8 cellular contexts compared by ENCODE assay signal in genomic region chr15:64162478-64162868, GRCh38. TPM values are rescaled to one million over a fixed set of nuclear protein-coding genes. Genes with fewer than 3 reads are reported as not detected.
DNase-seq lines count a peak whose midpoint lies in the region; ATAC-seq and TF ChIP-seq lines count a peak whose summit lies in the region.

No MANE protein-coding gene starts in this region.

- H3K9me2 ChIP-seq in MM.1S (replicated peaks; ENCODE audit: insufficient read depth, low read length), result no peaks in the 10 kb centered on the region

- H3K4me2 ChIP-seq in BLaER1 (peak overlapping the region; percentile 98), MM.1S (ENCODE audit: low read depth, low read length) (peak overlapping the region; percentile 83)

- peak overlapping the region; percentile 90 for H3K27ac ChIP-seq in BLaER1
- H3K27ac ChIP-seq in MM.1S (ENCODE audit: low read length), result peak overlapping the region; percentile 73

- H3K27me3 ChIP-seq in BLaER1 (no peaks in the 10 kb centered on the region), MM.1S (replicated peaks; ENCODE audit: insufficient read depth, low read length) (no peaks in the 10 kb centered on the region)

- H3K4me3 ChIP-seq in BLaER1 (peak overlapping the region; percentile 85), MM.1S (ENCODE audit: low read length) (peak overlapping the region; percentile 75)

- peak overlapping the region; percentile 79 to 89 for H3K4me3 Mint-ChIP-seq in effector memory CD8-positive, alpha-beta T cell
- peak overlapping the region; percentile 70 to 96 (median 90) for H3K4me3 Mint-ChIP-seq in naive B cell

- peaks cover 48% of the 10 kb centered on the region for H4K20me1 ChIP-seq in BLaER1
- H4K20me1 ChIP-seq in MM.1S (ENCODE audit: insufficient read depth, low read length), result peaks cover 11% of the 10 kb centered on the region

- H3F3A ChIP-seq in MM.1S (ENCODE audit: insufficient read depth, low read length), result peaks cover 31% of the 10 kb centered on the region

- ATAC-seq in GM21717 (IDR thresholded peaks at IDR 0.05; ENCODE audit: unreplicated experiment) (peak; percentile 18), naive B cell (ENCODE audit: low read depth in 2 of 2) (peak; percentile 2 to 4)
- ATAC-seq in effector memory CD8-positive, alpha-beta T cell (replicated peaks), result peak; percentile 1

- DNase-seq in MM.1S (no peak), naive B cell (no peak), COLO829 (ENCODE audit: low spot score) (no peak), NCI-H1694 (lab: John Stamatoyannopoulos, UW) (no peak), NOMO-1 (lab: John Stamatoyannopoulos, UW; ENCODE audit: unreplicated experiment in 2 of 2) (no peak)
- no peak for DNase-seq in effector memory CD8-positive, alpha-beta T cell

- H3K9ac ChIP-seq in BLaER1, result peak overlapping the region; percentile 93
- peak overlapping the region; percentile 86 for H3K9ac ChIP-seq in MM.1S (ENCODE audit: low read length)

- no peaks in the 10 kb centered on the region for H3K9me3 Mint-ChIP-seq in effector memory CD8-positive, alpha-beta T cell
- H3K9me3 Mint-ChIP-seq in naive B cell, result no peaks in the 10 kb centered on the region

- H3K36me3 ChIP-seq in BLaER1 (peaks cover 40% of the 10 kb centered on the region), MM.1S (replicated peaks; ENCODE audit: insufficient read depth, low read length) (peaks cover 17% of the 10 kb centered on the region)

- H3K4me1 ChIP-seq in BLaER1 (peaks cover 59% of the 10 kb centered on the region), MM.1S (ENCODE audit: low read length) (peaks cover 25% of the 10 kb centered on the region)

- peak overlapping the region; percentile 95 to 96 for H3K27ac Mint-ChIP-seq in effector memory CD8-positive, alpha-beta T cell
- H3K27ac Mint-ChIP-seq in naive B cell, result peak overlapping the region; percentile 56 to 95 (median 84)

- H3K9me3 ChIP-seq in BLaER1 (no peaks in the 10 kb centered on the region), MM.1S (replicated peaks; ENCODE audit: insufficient read depth, low read length) (no peaks in the 10 kb centered on the region)

- H3K79me2 ChIP-seq in MM.1S (ENCODE audit: low read length), result peaks cover 53% of the 10 kb centered on the region

- H3K27me3 Mint-ChIP-seq in effector memory CD8-positive, alpha-beta T cell, result no peaks in the 10 kb centered on the region
- H3K27me3 Mint-ChIP-seq in naive B cell, result no peaks in the 10 kb centered on the region

- H2AFZ ChIP-seq in MM.1S (ENCODE audit: low read length), result 0 out of 2 replicates have a peak overlapping the region, but pooled peaks have one; percentile 29

- peaks cover 48% of the 10 kb centered on the region for H3K36me3 Mint-ChIP-seq in effector memory CD8-positive, alpha-beta T cell (ENCODE audit: insufficient read depth)
- H3K36me3 Mint-ChIP-seq in naive B cell, result peaks cover 0 to 14% of the 10 kb centered on the region in 2 donors

- no peak for TF ChIP-seq CTCF in MM.1S (IDR thresholded peaks at IDR 0.05; ENCODE audit: low read length)

- peaks cover 36 to 40% of the 10 kb centered on the region in 2 donors for H3K4me1 Mint-ChIP-seq in effector memory CD8-positive, alpha-beta T cell (ENCODE audit: low read depth in 2 of 2)
- peaks cover 40 to 61% (median 50%) of the 10 kb centered on the region in 3 donors for H3K4me1 Mint-ChIP-seq in naive B cell

RNA-seq across cellular contexts. Expression of gene PPIB, which starts 0.3 kb away (rescaled TPM):
- polyA plus RNA-seq in naive B cell (ENCODE audit: low read depth in 6 of 6), result 100 to 1,000 TPM; 419 to 599 (median 451) TPM

RNA-seq across cellular contexts. Expression of gene SNX22, which starts 10.9 kb away (rescaled TPM):
- polyA plus RNA-seq in naive B cell (ENCODE audit: low read depth in 6 of 6), result 10 to 100 TPM; 55.7 to 95.8 (median 59.7) TPM
